Comparison of ENCODE assay signal across 18 cellular contexts in the genomic region with DNA sequence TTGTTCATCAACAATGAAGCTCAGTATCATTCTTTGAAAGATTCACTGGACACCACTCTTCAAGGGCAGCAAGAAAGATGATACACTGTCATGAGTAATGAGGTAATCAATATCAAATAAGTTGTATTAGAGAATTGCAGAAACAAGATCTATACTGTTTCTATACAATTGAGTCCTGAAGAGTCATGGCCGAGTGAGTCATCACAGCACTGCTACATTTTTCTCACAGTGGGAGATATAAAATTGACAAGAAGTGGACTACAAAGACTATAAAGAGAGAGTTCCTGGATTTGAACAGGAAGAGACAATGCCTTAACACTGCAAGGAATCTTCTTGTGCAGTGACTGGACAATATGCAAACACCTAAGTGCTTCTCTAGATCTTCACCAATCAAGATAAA.
"Had no signal": no experiment of that assay in that cellular context is flagged by ENCODE, and none has a peak within 500 bp of the region (broad histone marks: within the 10 kb centered on the region; RNA-seq: fewer than 3 reads in every experiment).

No MANE protein-coding gene starts in this region.

- FAIRE-seq: islet of Langerhans had no signal

- H3K27me3 Mint-ChIP-seq: memory B cell had no signal

- H3K27me3 ChIP-seq: left lung, upper lobe of left lung had no signal

- H3K4me1 Mint-ChIP-seq: activated naive CD8-positive, alpha-beta T cell treated with anti-CD3 and anti-CD28 coated beads, Interleukin-2, amount 10 ng/mL, durations not matched to agents 7 days and 5 days had no signal

- H3K36me3 ChIP-seq: left lung, upper lobe of left lung had no signal

- H3K36me3 Mint-ChIP-seq: activated naive CD8-positive, alpha-beta T cell treated with anti-CD3 and anti-CD28 coated beads, Interleukin-2, amount 10 ng/mL, durations not matched to agents 7 days and 5 days; memory B cell had no signal

- H3K9me3 Mint-ChIP-seq: activated CD4-positive, alpha-beta memory T cell treated with anti-CD3 and anti-CD28 coated beads, Interleukin-2, amount 10 ng/mL, durations not matched to agents 7 days and 5 days; activated T-cell treated with anti-CD3 and anti-CD28 coated beads, Interleukin-2, amount 50 U/mL, for 72 hours; memory B cell had no signal

- H3K9me3 ChIP-seq: left lung, psoas muscle, upper lobe of left lung had no signal

- ATAC-seq: activated T-cell treated with anti-CD3 and anti-CD28 coated beads, Interleukin-2, amount 50 U/mL, for 72 hours; left lung; psoas muscle; sciatic nerve had no signal

- H3K4me1 ChIP-seq: left lung, psoas muscle, upper lobe of left lung had no signal

- H3K27ac ChIP-seq: coronary artery, left lung, psoas muscle, upper lobe of left lung had no signal

- H3K27ac Mint-ChIP-seq: activated CD4-positive, alpha-beta memory T cell treated with anti-CD3 and anti-CD28 coated beads, Interleukin-2, amount 10 ng/mL, durations not matched to agents 7 days and 5 days; activated naive CD8-positive, alpha-beta T cell treated with anti-CD3 and anti-CD28 coated beads, Interleukin-2, amount 10 ng/mL, durations not matched to agents 7 days and 5 days; activated T-cell treated with anti-CD3 and anti-CD28 coated beads, Interleukin-2, amount 50 U/mL, for 72 hours; memory B cell had no signal

- DNase-seq: activated CD4-positive, alpha-beta memory T cell treated with anti-CD3 and anti-CD28 coated beads, Interleukin-2, amount 10 ng/mL, durations not matched to agents 7 days and 5 days; activated CD8-positive, alpha-beta memory T cell treated with anti-CD3 and anti-CD28 coated beads, Interleukin-2, amount 50 U/mL, for 4 hours; activated naive CD8-positive, alpha-beta T cell treated with anti-CD3 and anti-CD28 coated beads, Interleukin-2, amount 10 ng/mL, durations not matched to agents 7 days and 5 days; activated T-cell treated with anti-CD3 and anti-CD28 coated beads, Interleukin-2, amount 50 U/mL, for 72 hours; aorta; caudate nucleus; effector CD8-positive, alpha-beta T cell; glutamatergic neuron; left lung; nephron progenitor cell; psoas muscle; stimulated activated CD4-positive, alpha-beta T cell treated with anti-CD3 and anti-CD28 coated beads, Interleukin-12 subunit alpha, Interleukin-12 subunit beta, amount 100 ng/mL, for 4 hours; stimulated activated naive CD4-positive, alpha-beta T cell; upper lobe of left lung had no signal

- H3K4me3 ChIP-seq: coronary artery, left lung, psoas muscle, upper lobe of left lung had no signal

- H3K4me3 Mint-ChIP-seq: activated CD4-positive, alpha-beta memory T cell treated with anti-CD3 and anti-CD28 coated beads, Interleukin-2, amount 10 ng/mL, durations not matched to agents 7 days and 5 days; activated naive CD8-positive, alpha-beta T cell treated with anti-CD3 and anti-CD28 coated beads, Interleukin-2, amount 10 ng/mL, durations not matched to agents 7 days and 5 days; activated T-cell treated with anti-CD3 and anti-CD28 coated beads, Interleukin-2, amount 50 U/mL, for 72 hours; memory B cell; nephron progenitor cell had no signal
